10 cellular contexts compared by ENCODE assay signal in genomic region chr15:68700395-68701123, GRCh38.
DNase-seq lines count a peak whose midpoint lies in the region; ATAC-seq and TF ChIP-seq lines count a peak whose summit lies in the region.
"Had no signal": no experiment of that assay in that cellular context is flagged by ENCODE, and none has a peak within 500 bp of the region (broad histone marks: within the 10 kb centered on the region; RNA-seq: fewer than 3 reads in every experiment).

No MANE protein-coding gene starts in this region.

- CTCF ChIA-PET in A673 (lab: Charles Lee) = interaction anchor here (0.7 to 1.5 kb wide), 4 partner anchors 48 to 175 kb away, joined by 3 to 11 read pairs (median 6); no protein-coding TSS in a partner anchor

- BruUV-seq in A673 (replicated peaks; lab: Mats Ljungman, UMichigan) = TSS peak; percentile 72

- peak; percentile 22 to 35 for ATAC-seq in lower lobe of right lung
- ATAC-seq in upper lobe of right lung = peak; percentile 37
- no peak for ATAC-seq in HG02885 (IDR thresholded peaks at IDR 0.05; ENCODE audit: poor library complexity, unreplicated experiment)

- H3K27ac ChIP-seq in A673 (ENCODE audit: low read depth, low read length, poor library complexity, severe bottlenecking) (peak overlapping the region; percentile 69), lower lobe of right lung (peak overlapping the region; percentile 51), upper lobe of right lung (peak overlapping the region; percentile 37)
- H3K27ac ChIP-seq: C4-2B had no signal

- H3K36me3 ChIP-seq in A673 (ENCODE audit: insufficient read depth, low read length, poor library complexity, severe bottlenecking) (no peaks in the 10 kb centered on the region), lower lobe of right lung (no peaks in the 10 kb centered on the region), upper lobe of right lung (no peaks in the 10 kb centered on the region)

- intact Hi-C loops in A673 (cut with micrococcal nuclease; ENCODE audit: unreplicated experiment) = no loop called here
- intact Hi-C loops in lower lobe of right lung (cut with DNase I) = no loop called here
- intact Hi-C loops in upper lobe of right lung (cut with DNase I) = no loop called here

- H3K27me3 ChIP-seq in A673 (replicated peaks; ENCODE audit: insufficient read depth, low read depth, low read length, poor library complexity) (no peaks in the 10 kb centered on the region), lower lobe of right lung (ENCODE audit: low read depth) (no peaks in the 10 kb centered on the region), upper lobe of right lung (no peaks in the 10 kb centered on the region)

- H3K9me3 ChIP-seq in A673 (ENCODE audit: low read depth, low read length, poor library complexity, severe bottlenecking) (no peaks in the 10 kb centered on the region), lower lobe of right lung (no peaks in the 10 kb centered on the region), upper lobe of right lung (no peaks in the 10 kb centered on the region)

- H3K4me3 ChIP-seq in A673 (ENCODE audit: low read depth, low read length, poor library complexity, severe bottlenecking) (peak overlapping the region; percentile 6), cardiac fibroblast (replicated peaks in 1 of 2; ENCODE audit: low read depth in 2 of 2, low read length in 2 of 2) (no peak overlapping the region), lower lobe of right lung (peak overlapping the region; percentile 10), upper lobe of right lung (no peak overlapping the region)
- H3K4me3 ChIP-seq: skin epidermis had no signal

- H3K4me1 ChIP-seq in A673 (ENCODE audit: insufficient read depth, low read length, poor library complexity, severe bottlenecking) (peaks cover 18% of the 10 kb centered on the region), lower lobe of right lung (peaks cover 28% of the 10 kb centered on the region), upper lobe of right lung (peaks cover 22% of the 10 kb centered on the region)

- TF ChIP-seq CTCF in A673 (conservative IDR thresholded peaks at IDR 0.05; ENCODE audit: low read depth, low read length) (no peak), cardiac fibroblast (IDR thresholded peaks at IDR 0.05; ENCODE audit: low read depth, low read length) (no peak), lower lobe of right lung (IDR thresholded peaks at IDR 0.05) (no peak), upper lobe of right lung (IDR thresholded peaks at IDR 0.05) (no peak)

- POLR2A ChIA-PET in A673 (lab: Charles Lee; ENCODE audit: low non-redundant PET) = no interaction called here

- peak; percentile 87 for DNase-seq in A673 (ENCODE audit: low spot score)
- peak; percentile 83 for DNase-seq in NCI-H1694 (lab: John Stamatoyannopoulos, UW)
- peak; percentile 61 to 79 for DNase-seq in cardiac fibroblast (ENCODE audit: low read depth in 2 of 2)
- no peak for DNase-seq in lower lobe of right lung
- no peak for DNase-seq in upper lobe of right lung
- DNase-seq in LoVo (ENCODE audit: low spot score) = no peak
- DNase-seq in HuH-7 (ENCODE audit: low spot score) = no peak

Comparison
In these comparisons a context has a peak if more than half of its experiments do, and no peak if none do; other contexts are left out.
1. DNase-seq: peak in A673 (single experiment), NCI-H1694 (single experiment) and cardiac fibroblast (2 of 2); none in lower lobe of right lung (single experiment), upper lobe of right lung (single experiment), LoVo (single experiment) and HuH-7 (single experiment).
2. H3K4me3 ChIP-seq: peak in A673 (single experiment) and lower lobe of right lung (single experiment); none in cardiac fibroblast (0 of 2) and upper lobe of right lung (single experiment).
3. Peak in every context shown above with its lines, with median percentiles within 50 percentile points of each other: H3K27ac ChIP-seq.